18 cellular contexts compared by ENCODE assay signal in the genomic region with DNA sequence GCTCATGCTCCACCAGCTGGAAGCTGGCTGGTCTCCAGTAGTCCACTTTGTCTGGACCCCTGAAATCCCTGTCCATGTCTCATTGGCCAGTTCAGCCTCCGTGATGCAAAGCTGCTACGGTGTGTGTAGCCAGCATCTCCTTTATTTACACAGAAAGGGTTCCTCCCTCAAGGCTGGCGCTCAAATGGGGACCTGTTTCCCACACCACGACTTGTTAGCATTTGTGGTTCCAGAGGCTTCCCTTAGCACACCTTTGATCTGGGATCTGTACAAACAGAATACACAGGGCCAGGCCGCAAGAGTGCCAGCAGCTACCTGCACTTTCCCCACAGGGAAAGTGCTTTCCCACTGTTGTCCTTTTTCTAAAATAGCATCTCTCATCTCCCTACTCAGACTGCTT. TPM values are rescaled to one million over a fixed set of nuclear protein-coding genes. Genes with fewer than 3 reads are reported as not detected.
DNase-seq lines count a peak whose midpoint lies in the region; ATAC-seq and TF ChIP-seq lines count a peak whose summit lies in the region.
"Had no signal": no experiment of that assay in that cellular context is flagged by ENCODE, and none has a peak within 500 bp of the region (broad histone marks: within the 10 kb centered on the region; RNA-seq: fewer than 3 reads in every experiment).

No MANE protein-coding gene starts in this region.

- H3K4me3 Mint-ChIP-seq in nephron progenitor cell = no peak overlapping the region
- H3K4me3 Mint-ChIP-seq: neural crest cell had no signal

- H3K27ac ChIP-seq in breast epithelium = peak overlapping the region; percentile 27 to 68
- H3K27ac ChIP-seq: 22Rv1, adrenal gland, colonic mucosa, esophagus muscularis mucosa, suprapubic skin had no signal

- no peaks in the 10 kb centered on the region for H3K9me3 ChIP-seq in breast epithelium
- H3K9me3 ChIP-seq: adrenal gland, colonic mucosa, heart right ventricle, suprapubic skin had no signal

- H3K27me3 Mint-ChIP-seq in nephron progenitor cell (ENCODE audit: low read depth, poor library complexity) = no peaks in the 10 kb centered on the region

- no peak for TF ChIP-seq CTCF in breast epithelium (IDR thresholded peaks at IDR 0.05)
- no peak for TF ChIP-seq CTCF in nephron progenitor cell (IDR thresholded peaks at IDR 0.05)

- peak; percentile 18 for DNase-seq in DMS53 (lab: John Stamatoyannopoulos, UW)
- DNase-seq in DMS53 treated with DMSO at 0.1 percent for 48 hours (lab: John Stamatoyannopoulos, UW; ENCODE audit: unreplicated experiment) = no peak
- peak; percentile 25 for DNase-seq in NCI-H69 (lab: John Stamatoyannopoulos, UW)
- peak in 1 of 2 donors; percentile 45 for DNase-seq in breast epithelium (ENCODE audit: low spot score in 2 of 2)
- DNase-seq in nephron progenitor cell = no peak
- DNase-seq in superior temporal gyrus (ENCODE audit: extremely low spot score) = no peak
- DNase-seq: activated CD4-positive, CD25-positive, alpha-beta regulatory T cell treated with anti-CD3 and anti-CD28 coated beads, Interleukin-2, amount 50 U/mL, for 72 hours; adrenal gland; Calu3; colonic mucosa; heart right ventricle; NCI-H2171 treated with DMSO at 0.1 percent for 48 hours had no signal

- H3K36me3 Mint-ChIP-seq in nephron progenitor cell (ENCODE audit: low read depth) = no peaks in the 10 kb centered on the region

- intact Hi-C loops in breast epithelium (cut with DNase I; ENCODE audit: low total_unique reads) = loop anchor here (5.0 kb wide), 1 partner anchor 85 kb away; a partner anchor contains a TSS

- no peaks in the 10 kb centered on the region for H3K27me3 ChIP-seq in breast epithelium
- H3K27me3 ChIP-seq: adrenal gland, colonic mucosa, esophagus muscularis mucosa, heart right ventricle, suprapubic skin had no signal

- ATAC-seq in GM19395 (IDR thresholded peaks at IDR 0.05; ENCODE audit: unreplicated experiment) = no peak
- no peak for ATAC-seq in GM21447 (IDR thresholded peaks at IDR 0.05; ENCODE audit: unreplicated experiment)

- peaks cover 26% of the 10 kb centered on the region for H3K9me3 Mint-ChIP-seq in nephron progenitor cell
- H3K9me3 Mint-ChIP-seq: neural crest cell had no signal

- no peaks in the 10 kb centered on the region for H3K36me3 ChIP-seq in breast epithelium
- H3K36me3 ChIP-seq: adrenal gland, colonic mucosa, esophagus muscularis mucosa, heart right ventricle, suprapubic skin had no signal

- peaks cover 0 to 6% of the 10 kb centered on the region in 2 donors for H3K4me1 ChIP-seq in breast epithelium
- H3K4me1 ChIP-seq: colonic mucosa had no signal

- TF ChIP-seq POLR2A in breast epithelium (IDR thresholded peaks at IDR 0.05) = no peak

- H3K4me3 ChIP-seq in breast epithelium = no peak overlapping the region
- H3K4me3 ChIP-seq: adrenal gland, colonic mucosa, esophagus muscularis mucosa, heart right ventricle, suprapubic skin had no signal

- H3K27ac Mint-ChIP-seq in nephron progenitor cell = peak overlapping the region; percentile 4

- H3K4me1 Mint-ChIP-seq in nephron progenitor cell = peaks cover 6% of the 10 kb centered on the region
- H3K4me1 Mint-ChIP-seq: neural crest cell had no signal

RNA-seq across cellular contexts. Expression of a gene that starts 5.7 kb away (rescaled TPM):
- 10 to 100 TPM; 19.8 to 22.1 (median 21.0) TPM for total RNA-seq in breast epithelium

RNA-seq across cellular contexts. Expression of a gene that starts 57.1 kb away (rescaled TPM):
- total RNA-seq in breast epithelium = 100 to 1,000 TPM in 1 of 3 donors, 10 to 100 TPM in 2; 76.6 to 122 (median 89.5) TPM

Comparison
In these comparisons a context has a peak if more than half of its experiments do, and no peak if none do; other contexts are left out.
1. DNase-seq: peak in DMS53 (single experiment) and NCI-H69 (single experiment); none in DMS53 treated with DMSO at 0.1 percent for 48 hours (single experiment), nephron progenitor cell (single experiment) and superior temporal gyrus (single experiment).